In the genomic region with DNA sequence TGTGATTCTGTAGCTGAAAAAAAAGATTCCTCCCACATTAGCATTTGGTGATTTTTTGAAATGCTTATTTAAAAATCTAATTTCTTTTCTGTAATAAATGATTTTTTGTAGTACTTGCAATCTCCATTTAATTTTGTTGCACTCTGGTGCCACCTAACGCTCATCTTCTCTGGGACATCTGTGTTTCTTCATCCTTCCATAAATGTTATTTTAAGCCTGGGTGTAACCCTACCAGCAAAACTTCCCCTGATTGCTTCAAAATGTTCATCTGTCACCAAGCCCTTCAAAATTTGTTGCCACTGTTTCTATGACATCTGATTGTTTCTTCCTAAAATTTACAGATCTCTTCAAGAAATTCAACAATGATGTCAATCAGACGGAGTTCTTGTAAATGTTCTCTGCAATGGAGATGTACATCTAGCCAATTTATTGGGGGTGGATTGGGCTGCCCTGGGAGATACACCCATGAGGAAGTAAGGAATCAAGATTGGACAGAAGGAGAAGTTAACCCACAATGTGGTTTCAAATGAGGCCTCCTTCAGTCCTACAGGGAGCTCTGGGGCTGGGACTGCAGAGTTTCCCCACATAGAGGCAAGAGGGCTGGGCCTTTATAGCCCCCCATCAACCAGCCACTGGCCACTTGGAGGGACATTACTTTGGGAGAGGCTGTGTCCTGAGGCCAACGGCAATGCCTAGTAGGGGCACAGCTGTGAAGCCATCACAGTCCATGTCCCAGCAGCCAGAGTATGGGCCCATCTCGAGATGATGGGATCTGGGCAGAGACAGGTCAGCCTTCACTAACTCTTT, we compare ENCODE assay signal across 8 cellular contexts. TPM values are rescaled to one million over a fixed set of nuclear protein-coding genes. Genes with fewer than 3 reads are reported as not detected.
A peak's percentile ranks its signal among the peaks of the same experiment; 100 is the strongest.
DNase-seq lines count a peak whose midpoint lies in the region; ATAC-seq, FAIRE-seq and TF ChIP-seq lines count a peak whose summit lies in the region.

No MANE protein-coding gene starts in this region.

- WGBS in tibial nerve, 2 donors: 60 to 62% methylated on average over 4 of the region's 4 CpGs

- peak in 1 of 2 donors; percentile 4 for TF ChIP-seq EP300 in tibial nerve (IDR thresholded peaks at IDR 0.05)

- no peak for FAIRE-seq in frontal cortex (lab: Jason Lieb, UNC)

- POLR2A ChIA-PET in AG04449 (lab: Yijun Ruan, JAX): no interaction called here
- POLR2A ChIA-PET in RWPE1 (lab: Yijun Ruan, JAX; ENCODE audit: low non-redundant PET): no interaction called here

- peak; percentile 25 for TF ChIP-seq CTCF in AG04449 (IDR thresholded peaks at IDR 0.05; ENCODE audit: insufficient read depth, low read length, missing control alignments)
- TF ChIP-seq CTCF in GM13977 (IDR thresholded peaks at IDR 0.05; ENCODE audit: extremely low read depth, insufficient read depth, missing control alignments): peak; percentile 54
- TF ChIP-seq CTCF in RWPE1 (conservative IDR thresholded peaks at IDR 0.05; ENCODE audit: low read depth): peak; percentile 74
- peak; percentile 64 for TF ChIP-seq CTCF in fibroblast of pulmonary artery (IDR thresholded peaks at IDR 0.05; ENCODE audit: low read length, missing control alignments)
- peak in 4 of 5 experiments; percentile 21 to 29 (median 27) for TF ChIP-seq CTCF in tibial nerve (IDR thresholded peaks at IDR 0.05)

- H3K4me1 ChIP-seq in tibial nerve: no peaks in the 10 kb centered on the region

- no peaks in the 10 kb centered on the region for H3K27me3 ChIP-seq in tibial nerve

- no peak for ATAC-seq in HG02798 (IDR thresholded peaks at IDR 0.05; ENCODE audit: poor library complexity, unreplicated experiment)

- no peak for TF ChIP-seq POLR2A in tibial nerve (IDR thresholded peaks at IDR 0.05)

- no peaks in the 10 kb centered on the region for H3K9me3 ChIP-seq in tibial nerve

- no peaks in the 10 kb centered on the region for H3K36me3 ChIP-seq in tibial nerve

- CTCF ChIA-PET in AG04449 (lab: Yijun Ruan, JAX): interaction anchor here (0.6 to 9.3 kb wide), 7 partner anchors 9 to 294 kb away, joined by 3 to 129 read pairs (median 4); a partner anchor contains a TSS
- CTCF ChIA-PET in RWPE1 (lab: Yijun Ruan, JAX): interaction anchor here (0.5 to 2.2 kb wide), 5 partner anchors 13 to 294 kb away, joined by 3 to 11 read pairs (median 5); no protein-coding TSS in a partner anchor

- H3K4me3 ChIP-seq in AG04449 (ENCODE audit: low read depth, low read length) (no peak overlapping the region), fibroblast of pulmonary artery (replicated peaks; ENCODE audit: low read depth, low read length) (no peak overlapping the region), tibial nerve (no peak overlapping the region)

- in situ Hi-C loops in GM13977 (cut with MboI; ENCODE audit: low pct_unique_long_range_greater_than_20kb, low sequenced_read_pairs, unreplicated experiment): loop anchor here (25.0 kb wide), 1 partner anchor 299 kb away; no protein-coding TSS in a partner anchor

- no peak overlapping the region for H3K27ac ChIP-seq in RWPE1
- no peak overlapping the region for H3K27ac ChIP-seq in tibial nerve

- DNase-seq in AG04449 (ENCODE audit: low read depth, low spot score) (no peak), GM13977 (ENCODE audit: low spot score) (no peak), RWPE1 (ENCODE audit: low spot score) (peak; percentile 47), fibroblast of pulmonary artery (ENCODE audit: low read depth) (peak; percentile 67), tibial nerve (ENCODE audit: low spot score in 2 of 2) (peak in 1 of 2 donors; percentile 64), DMS153 treated with DMSO at 0.1 percent for 48 hours (lab: John Stamatoyannopoulos, UW; ENCODE audit: unreplicated experiment) (no peak), frontal cortex (ENCODE audit: low spot score in 2 of 2) (no peak)

RNA-seq across cellular contexts. Expression of a gene that starts 23.3 kb away (rescaled TPM):
- total RNA-seq in tibial nerve (100 to 1,000 TPM in 1 of 4 donors, 10 to 100 TPM in 3; 28.7 to 117 (median 48.2) TPM), frontal cortex (48.5 TPM)

Comparison
In these comparisons a context has a peak if more than half of its experiments do, and no peak if none do; other contexts are left out.
1. DNase-seq: peak in RWPE1 (single experiment) and fibroblast of pulmonary artery (single experiment); none in AG04449 (single experiment), GM13977 (single experiment), DMS153 treated with DMSO at 0.1 percent for 48 hours (single experiment) and frontal cortex (0 of 2).
2. Peak in every context shown above with its lines, with median percentiles within 50 percentile points of each other: CTCF ChIP-seq.